Comparison of ENCODE assay signal across 1 cellular context in the genomic region with DNA sequence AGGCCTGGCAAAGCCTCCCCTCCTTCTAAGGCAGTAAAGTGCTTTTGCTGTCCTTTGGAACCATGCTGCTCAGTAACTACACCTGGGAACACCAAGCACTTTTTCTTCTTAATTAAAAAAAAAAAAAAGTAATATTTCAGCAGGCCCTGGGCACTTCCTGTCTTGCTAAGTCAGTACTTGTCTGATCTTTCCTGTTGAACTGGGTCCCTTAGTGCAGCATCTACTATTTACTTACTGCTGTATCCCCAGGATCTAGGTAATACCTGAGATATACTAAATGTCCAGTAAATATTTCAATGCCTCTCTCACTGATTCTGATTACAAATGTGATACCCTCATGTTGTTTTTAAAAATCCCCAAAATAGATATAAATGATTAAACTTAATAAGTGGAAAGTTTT.
TF ChIP-seq lines count a peak whose summit lies in the region.

No MANE protein-coding gene starts in this region.

TF ChIP-seq in liver, 16 proteins besides CTCF, POLR2A, EP300 and RAD21:
- TF ChIP-seq, protein P1, sequence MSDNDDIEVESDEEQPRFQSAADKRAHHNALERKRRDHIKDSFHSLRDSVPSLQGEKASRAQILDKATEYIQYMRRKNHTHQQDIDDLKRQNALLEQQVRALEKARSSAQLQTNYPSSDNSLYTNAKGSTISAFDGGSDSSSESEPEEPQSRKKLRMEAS (IDR thresholded peaks at IDR 0.05) = no peak
- no peak for TF ChIP-seq YY1 (IDR thresholded peaks at IDR 0.05)
- TF ChIP-seq EGR1 (IDR thresholded peaks at IDR 0.05; ENCODE audit: low read depth in 2 of 2) = no peak
